2 cellular contexts compared by ENCODE assay signal in the genomic region with DNA sequence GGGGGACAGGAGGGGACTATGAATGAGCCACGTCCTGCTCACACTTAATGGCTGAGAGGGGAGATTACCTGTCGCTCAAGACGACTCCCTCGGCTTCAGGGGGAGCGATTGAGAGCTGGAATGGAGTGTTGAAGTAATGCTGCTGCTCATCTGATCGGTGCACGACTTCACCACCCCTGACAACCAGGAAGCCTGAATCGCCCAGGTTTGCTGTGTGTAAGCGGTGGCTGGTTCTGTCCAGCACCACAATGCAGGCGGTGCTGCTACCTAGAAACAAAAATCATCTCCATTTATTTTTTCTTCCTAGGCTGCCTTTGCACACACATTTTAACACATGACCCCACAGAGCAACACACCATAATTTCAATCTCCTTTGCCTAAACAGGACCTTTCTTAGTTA.
TF ChIP-seq lines count a peak whose summit lies in the region.

No MANE protein-coding gene starts in this region.

TF ChIP-seq in A549, 52 proteins besides CTCF, POLR2A, EP300 and RAD21:
- TF ChIP-seq SMC3 (IDR thresholded peaks at IDR 0.05) (no peak), EHMT2 (IDR thresholded peaks at IDR 0.05; ENCODE audit: low read depth) (no peak), CEBPB (IDR thresholded peaks at IDR 0.05) (no peak), RNF2 (IDR thresholded peaks at IDR 0.05; ENCODE audit: borderline replicate concordance, low read depth) (no peak), CHD4 (IDR thresholded peaks at IDR 0.05; ENCODE audit: borderline replicate concordance) (no peak), BHLHE40 (IDR thresholded peaks at IDR 0.05; ENCODE audit: low read depth, low read length) (no peak), FOSL2 (IDR thresholded peaks at IDR 0.05) (no peak), FOSL2 (CRISPR knock-in tag; IDR thresholded peaks at IDR 0.05) (no peak), MYC (IDR thresholded peaks at IDR 0.05; ENCODE audit: borderline replicate concordance, low read length) (no peak), JUNB (IDR thresholded peaks at IDR 0.05) (no peak), GATA3 (IDR thresholded peaks at IDR 0.05; ENCODE audit: borderline replicate concordance) (no peak), NR3C1 (IDR thresholded peaks at IDR 0.05) (no peak), KDM1A (IDR thresholded peaks at IDR 0.05; ENCODE audit: low read depth) (no peak), TFCP2L1 (CRISPR knock-in tag; IDR thresholded peaks at IDR 0.05) (no peak)
- TF ChIP-seq, protein P1, sequence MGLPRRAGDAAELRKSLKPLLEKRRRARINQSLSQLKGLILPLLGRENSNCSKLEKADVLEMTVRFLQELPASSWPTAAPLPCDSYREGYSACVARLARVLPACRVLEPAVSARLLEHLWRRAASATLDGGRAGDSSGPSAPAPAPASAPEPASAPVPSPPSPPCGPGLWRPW (IDR thresholded peaks at IDR 0.05): no peak
- TF ChIP-seq, protein P2, sequence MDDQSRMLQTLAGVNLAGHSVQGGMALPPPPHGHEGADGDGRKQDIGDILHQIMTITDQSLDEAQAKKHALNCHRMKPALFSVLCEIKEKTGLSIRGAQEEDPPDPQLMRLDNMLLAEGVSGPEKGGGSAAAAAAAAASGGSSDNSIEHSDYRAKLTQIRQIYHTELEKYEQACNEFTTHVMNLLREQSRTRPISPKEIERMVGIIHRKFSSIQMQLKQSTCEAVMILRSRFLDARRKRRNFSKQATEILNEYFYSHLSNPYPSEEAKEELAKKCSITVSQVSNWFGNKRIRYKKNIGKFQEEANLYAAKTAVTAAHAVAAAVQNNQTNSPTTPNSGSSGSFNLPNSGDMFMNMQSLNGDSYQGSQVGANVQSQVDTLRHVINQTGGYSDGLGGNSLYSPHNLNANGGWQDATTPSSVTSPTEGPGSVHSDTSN (IDR thresholded peaks at IDR 0.05): no peak
TF ChIP-seq in A549: peak in this region for 0.

TF ChIP-seq in IMR-90, 13 proteins besides CTCF, POLR2A, EP300 and RAD21:
- TF ChIP-seq, protein P3, sequence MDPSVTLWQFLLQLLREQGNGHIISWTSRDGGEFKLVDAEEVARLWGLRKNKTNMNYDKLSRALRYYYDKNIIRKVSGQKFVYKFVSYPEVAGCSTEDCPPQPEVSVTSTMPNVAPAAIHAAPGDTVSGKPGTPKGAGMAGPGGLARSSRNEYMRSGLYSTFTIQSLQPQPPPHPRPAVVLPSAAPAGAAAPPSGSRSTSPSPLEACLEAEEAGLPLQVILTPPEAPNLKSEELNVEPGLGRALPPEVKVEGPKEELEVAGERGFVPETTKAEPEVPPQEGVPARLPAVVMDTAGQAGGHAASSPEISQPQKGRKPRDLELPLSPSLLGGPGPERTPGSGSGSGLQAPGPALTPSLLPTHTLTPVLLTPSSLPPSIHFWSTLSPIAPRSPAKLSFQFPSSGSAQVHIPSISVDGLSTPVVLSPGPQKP (IDR thresholded peaks at IDR 0.05; ENCODE audit: borderline replicate concordance, low read depth, low read length): no peak
